19 cellular contexts compared by ENCODE assay signal in the genomic region with DNA sequence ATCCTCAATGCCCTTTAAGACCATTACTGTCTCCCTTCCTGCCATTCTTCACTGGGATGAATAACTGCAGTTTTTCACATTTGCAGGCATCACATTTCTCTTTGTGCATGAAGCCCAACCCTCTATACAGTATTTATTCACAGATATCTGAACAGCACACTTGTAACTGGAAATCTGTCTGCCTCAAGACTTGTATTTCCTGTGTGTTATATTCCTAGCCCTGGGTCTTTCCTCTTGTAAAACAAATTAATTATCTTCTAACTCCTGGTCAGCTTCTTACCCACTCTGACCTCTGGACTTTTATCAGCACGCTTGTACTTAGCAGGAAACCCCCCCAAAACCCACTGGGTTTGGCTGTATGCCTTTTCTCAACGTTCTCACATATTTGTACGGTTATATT. TPM values are rescaled to one million over a fixed set of nuclear protein-coding genes. Genes with fewer than 3 reads are reported as not detected.
DNase-seq lines count a peak whose midpoint lies in the region; ATAC-seq, FAIRE-seq and TF ChIP-seq lines count a peak whose summit lies in the region.
"Had no signal": no experiment of that assay in that cellular context is flagged by ENCODE, and none has a peak within 500 bp of the region (broad histone marks: within the 10 kb centered on the region; RNA-seq: fewer than 3 reads in every experiment).

No MANE protein-coding gene starts in this region.

- H3K23me2 ChIP-seq in H9 (ENCODE audit: insufficient read length, low read depth, low read length, poor library complexity, severe bottlenecking) = no peaks in the 10 kb centered on the region

- BruUV-seq in Caco-2 (replicated peaks; lab: Mats Ljungman, UMichigan) = no TSS peak
- BruUV-seq in GM12878 (replicated peaks; lab: Mats Ljungman, UMichigan) = no TSS peak

- no peaks in the 10 kb centered on the region for H3K36me3 ChIP-seq in Caco-2 (ENCODE audit: control insufficient read depth, insufficient read depth, low read length)
- H3K36me3 ChIP-seq in GM12878 (ENCODE audit: control insufficient read depth in 2 of 2, insufficient read depth in 2 of 2, low read length in 1 of 2) = no peaks in the 10 kb centered on the region
- H3K36me3 ChIP-seq: breast epithelium, upper lobe of left lung had no signal

- H2AFZ ChIP-seq in GM12878 (ENCODE audit: control insufficient read depth, low read depth, low read length) = no peak overlapping the region
- H2AFZ ChIP-seq in H9 (ENCODE audit: low read length) = no peak overlapping the region

- no peak for FAIRE-seq in GM12878 (lab: Jason Lieb, UNC)

- H3K36me3 Mint-ChIP-seq in Caco-2 (ENCODE audit: insufficient read depth, unreplicated experiment) (no peaks in the 10 kb centered on the region), H9 (ENCODE audit: insufficient read depth in 1 of 3, low read depth in 3 of 3) (peaks cover 0 to 3% (median 0%) of the 10 kb centered on the region in 3 experiments; a peak in 1 of 7 replicates)
- H3K36me3 Mint-ChIP-seq: CD8-positive, alpha-beta memory T cell; naive B cell had no signal

- CTCF ChIA-PET in Caco-2 (lab: Charles Lee) (interaction anchor here (0.6 kb wide), 1 partner anchor 1806 kb away, joined by 5 read pairs; no protein-coding TSS in a partner anchor), GM12878 (lab: Yijun Ruan, JAX) (interaction anchor here (1.2 to 3.0 kb wide), 3 partner anchors 11 to 129 kb away, joined by 3 to 11 read pairs (median 3); no protein-coding TSS in a partner anchor)

- no peak for TF ChIP-seq POLR2A in GM12878 (IDR thresholded peaks at IDR 0.05; ENCODE audit: low read depth, low read length)

- H3T11ph ChIP-seq in H9 (ENCODE audit: low read length) = no peak overlapping the region

- no peak overlapping the region for H4K5ac ChIP-seq in H9 (ENCODE audit: insufficient read length, low read depth, low read length)

- H3K9me3 ChIP-seq in Caco-2 (no peaks in the 10 kb centered on the region), GM12878 (replicated peaks; ENCODE audit: control insufficient read depth, insufficient read depth, low read length) (no peaks in the 10 kb centered on the region; the same call in 2 of the 3 replicates), H9 (ENCODE audit: control insufficient read depth, low read depth, low read length) (no peaks in the 10 kb centered on the region)
- H3K9me3 ChIP-seq: breast epithelium, upper lobe of left lung had no signal

- no peak for TF ChIP-seq EP300 in GM12878 (IDR thresholded peaks at IDR 0.05; ENCODE audit: borderline replicate concordance in 1 of 2, control insufficient read depth in 1 of 2, low read depth in 2 of 2, low read length in 2 of 2)

- H3K27me3 Mint-ChIP-seq in Caco-2 (ENCODE audit: insufficient read depth, unreplicated experiment) (no peaks in the 10 kb centered on the region), H9 (ENCODE audit: low read depth) (peaks cover 5% of the 10 kb centered on the region; the same call in 1 of the 2 replicates)

- RAD21 ChIA-PET in GM12878 (lab: Charles Lee; ENCODE audit: unreplicated experiment) = no interaction called here

- H3K4me1 Mint-ChIP-seq in Caco-2 (ENCODE audit: low read depth, unreplicated experiment) = peaks cover 14% of the 10 kb centered on the region
- H3K4me1 Mint-ChIP-seq in H9 = no peaks in the 10 kb centered on the region
- H3K4me1 Mint-ChIP-seq: CD8-positive, alpha-beta memory T cell; naive B cell; stimulated activated naive CD8-positive, alpha-beta T cell treated with anti-CD3 and anti-CD28 coated beads, Interleukin-15, amount 100 ng/mL, for 72 hours had no signal

- no peak overlapping the region for H3K14ac ChIP-seq in H9 (ENCODE audit: insufficient read depth, low read length)

- ATAC-seq in GM12878 = peak; percentile 55
- ATAC-seq: HCT116; stimulated activated naive CD8-positive, alpha-beta T cell treated with anti-CD3 and anti-CD28 coated beads, Interleukin-15, amount 100 ng/mL, for 72 hours had no signal

- 45% methylated on average over 3 of the region's 3 CpGs for WGBS in GM12878 (ENCODE audit: insufficient coverage, insufficient replicate concordance, low lambda C conversion rate, missing lambda C conversion rate)
- WGBS in H9 (ENCODE audit: extremely low coverage, insufficient read length, low lambda C conversion rate) = no CpG with 5 or more reads among the region's 3 CpGs

- H2BK20ac ChIP-seq in H9 (ENCODE audit: low read depth, low read length, poor library complexity, severe bottlenecking) = no peak overlapping the region

- H3K4me2 ChIP-seq in GM12878 (ENCODE audit: control insufficient read depth, insufficient read depth) (no peak overlapping the region), H9 (ENCODE audit: insufficient read depth, insufficient read length, low read length) (no peak overlapping the region)

- no peak for TF ChIP-seq RAD21 in GM12878 (IDR thresholded peaks at IDR 0.05; ENCODE audit: insufficient read depth, low read depth, low read length)

- no peak overlapping the region for H2AK5ac ChIP-seq in H9 (ENCODE audit: insufficient read length, low read length)

- intact Hi-C loops in Caco-2 (cut with micrococcal nuclease; ENCODE audit: unreplicated experiment) (no loop called here), GM12878 (cut with micrococcal nuclease; ENCODE audit: unreplicated experiment) (no loop called here)

- H2BK12ac ChIP-seq in H9 (ENCODE audit: insufficient read length, low read depth, low read length) = no peak overlapping the region

- no peak overlapping the region for H3K4me3 Mint-ChIP-seq in Caco-2 (ENCODE audit: unreplicated experiment)
- no peak overlapping the region for H3K4me3 Mint-ChIP-seq in H9
- H3K4me3 Mint-ChIP-seq: CD8-positive, alpha-beta memory T cell; naive B cell; stimulated activated naive CD8-positive, alpha-beta T cell treated with anti-CD3 and anti-CD28 coated beads, Interleukin-15, amount 100 ng/mL, for 72 hours had no signal

- H4K8ac ChIP-seq in H9 (replicated peaks; ENCODE audit: insufficient read length, low read depth, low read length) = no peak overlapping the region

- H3K27me3 ChIP-seq in Caco-2 (replicated peaks; ENCODE audit: control insufficient read depth, insufficient read depth, low read length) = no peaks in the 10 kb centered on the region
- no peaks in the 10 kb centered on the region for H3K27me3 ChIP-seq in GM12878 (replicated peaks in 1 of 2; ENCODE audit: control insufficient read depth in 2 of 2, insufficient read depth in 2 of 2, low read length in 1 of 2)
- H3K27me3 ChIP-seq in H9 (ENCODE audit: insufficient read depth, low read length) = no peaks in the 10 kb centered on the region
- H3K27me3 ChIP-seq: breast epithelium, upper lobe of left lung had no signal

- TF ChIP-seq CTCF in Caco-2 (IDR thresholded peaks at IDR 0.05; ENCODE audit: insufficient read depth in 1 of 2, low read depth in 1 of 2, low read length in 1 of 2, severe bottlenecking in 1 of 2, unreplicated experiment in 1 of 2) (no peak), GM12878 (IDR thresholded peaks at IDR 0.05 in 2 of 3, conservative IDR thresholded peaks at IDR 0.05 in 1 of 3; ENCODE audit: control insufficient read depth in 2 of 3, extremely low read depth in 1 of 3, insufficient read depth in 1 of 3, low read depth in 3 of 3, low read length in 3 of 3) (no peak), H9 (conservative IDR thresholded peaks at IDR 0.05) (no peak)

- H3K9ac ChIP-seq in GM12878 (ENCODE audit: control insufficient read depth, insufficient read depth, low read length) (no peak overlapping the region), H9 (ENCODE audit: extremely low read depth, insufficient read length, low read length) (no peak overlapping the region)

- no peak overlapping the region for H3K18ac ChIP-seq in H9 (ENCODE audit: insufficient read length, low read depth, low read length)

- H2BK15ac ChIP-seq in H9 (ENCODE audit: low read depth, low read length) = no peak overlapping the region

- no peak overlapping the region for H4K91ac ChIP-seq in H9 (ENCODE audit: insufficient read length, low read depth, low read length)

- in situ Hi-C loops in GM12878 (cut with MboI) = no loop called here

- H3K4ac ChIP-seq in H9 (ENCODE audit: low read depth, low read length) = no peak overlapping the region

- no peaks in the 10 kb centered on the region for H3K9me3 Mint-ChIP-seq in Caco-2 (ENCODE audit: unreplicated experiment)
- peaks cover 0 to 7% of the 10 kb centered on the region in 2 experiments; a peak in 2 of 5 replicates for H3K9me3 Mint-ChIP-seq in H9
- H3K9me3 Mint-ChIP-seq: activated T-helper 2 cell treated with anti-CD3 and anti-CD28 coated beads, Interferon-gamma antibody, Interleukin-2, Interleukin-4, amounts not matched to agents 10 μg/mL and 5 μg/mL and 100 μg/mL, durations not matched to agents 14 hours and 24 hours and 36 hours; CD8-positive, alpha-beta memory T cell; naive B cell; stimulated activated naive CD8-positive, alpha-beta T cell treated with anti-CD3 and anti-CD28 coated beads, Interleukin-15, amount 100 ng/mL, for 72 hours had no signal

- H3K79me2 ChIP-seq in GM12878 (ENCODE audit: control insufficient read depth, insufficient read depth, low read length) = no peaks in the 10 kb centered on the region
- no peaks in the 10 kb centered on the region for H3K79me2 ChIP-seq in H9 (ENCODE audit: insufficient read depth, low read length)

- DNase-seq in Caco-2 (no peak), NCI-H2196 treated with DMSO at 0.1 percent for 48 hours (lab: John Stamatoyannopoulos, UW; ENCODE audit: unreplicated experiment) (peak; percentile 11), GM12878 (ENCODE audit: low read depth, low spot score) (no peak), left kidney (ENCODE audit: low read depth, low spot score) (peak; percentile 35), SK-N-DZ (ENCODE audit: low spot score) (no peak), cortex of kidney (lab: John Stamatoyannopoulos, UW) (no peak), H9 (no peak)
- no peak for DNase-seq in activated CD4-positive, CD25-positive, alpha-beta regulatory T cell (lab: John Stamatoyannopoulos, UW)
- DNase-seq: CD8-positive, alpha-beta memory T cell; naive B cell; NCI-H524; SHP77 treated with DMSO at 0.1 percent for 48 hours; stimulated activated naive CD8-positive, alpha-beta T cell treated with anti-CD3 and anti-CD28 coated beads, Interleukin-15, amount 100 ng/mL, for 72 hours had no signal

- POLR2A ChIA-PET in Caco-2 (lab: Charles Lee) (no interaction called here), GM12878 (lab: Charles Lee) (no interaction called here)

- H3K23ac ChIP-seq in H9 (ENCODE audit: insufficient read length, low read depth, low read length) = no peak overlapping the region

- peaks cover 10% of the 10 kb centered on the region; the same call in 1 of the 2 replicates for H3K4me1 ChIP-seq in Caco-2
- no peaks in the 10 kb centered on the region for H3K4me1 ChIP-seq in GM12878 (ENCODE audit: control insufficient read depth, insufficient read depth, low read length)
- no peaks in the 10 kb centered on the region for H3K4me1 ChIP-seq in H9 (ENCODE audit: insufficient read depth, low read length)

- H3K27ac Mint-ChIP-seq in Caco-2 (ENCODE audit: unreplicated experiment) (peak overlapping the region; percentile 62), H9 (no peak overlapping the region)
- H3K27ac Mint-ChIP-seq: activated T-helper 2 cell treated with anti-CD3 and anti-CD28 coated beads, Interferon-gamma antibody, Interleukin-2, Interleukin-4, amounts not matched to agents 10 μg/mL and 5 μg/mL and 100 μg/mL, durations not matched to agents 14 hours and 24 hours and 36 hours had no signal

- no peak overlapping the region for H3K27ac ChIP-seq in GM12878 (ENCODE audit: control insufficient read depth, insufficient read depth)
- H3K27ac ChIP-seq in H9 (ENCODE audit: insufficient read length, low read depth, low read length) = no peak overlapping the region
- H3K27ac ChIP-seq: breast epithelium, upper lobe of left lung had no signal

- no peak overlapping the region for H2BK120ac ChIP-seq in H9 (ENCODE audit: low read depth, low read length, poor library complexity, severe bottlenecking)

- H4K20me1 ChIP-seq in GM12878 (ENCODE audit: control insufficient read depth, insufficient read depth) (no peaks in the 10 kb centered on the region), H9 (ENCODE audit: control insufficient read depth, insufficient read depth, insufficient read length) (no peaks in the 10 kb centered on the region)

- no peak overlapping the region for H3K56ac ChIP-seq in H9 (ENCODE audit: insufficient read length, low read depth, low read length)

- no peak overlapping the region for H3K4me3 ChIP-seq in Caco-2 (ENCODE audit: low read depth, low read length)
- no peak overlapping the region for H3K4me3 ChIP-seq in GM12878
- H3K4me3 ChIP-seq: breast epithelium, upper lobe of left lung had no signal

- SMC1A ChIA-PET in GM12878 (lab: Charles Lee; ENCODE audit: uncharacterized antibody, unreplicated experiment) = interaction anchor here (1.1 to 1.8 kb wide), 3 partner anchors 25 to 40 kb away, joined by 3 to 4 read pairs (median 3); no protein-coding TSS in a partner anchor

- no peak overlapping the region for H2BK5ac ChIP-seq in H9 (ENCODE audit: insufficient read length, low read length)

- no peaks in the 10 kb centered on the region for H3K79me1 ChIP-seq in H9 (ENCODE audit: insufficient read depth, low read depth, low read length, poor library complexity, severe bottlenecking)

RNA-seq across cellular contexts. Expression of a gene that starts 2.0 kb away (rescaled TPM):
- total RNA-seq in Caco-2 (2022) = not detected in 2 replicates
- total RNA-seq in GM12878 (2013; cell fraction: nucleolus; rRNA removed) = not detected in 2 replicates
- not detected in 2 replicates for total RNA-seq in GM12878 (2014; rRNA removed)
- total RNA-seq in GM12878 (2014; rRNA removed; fragmentation: Illumina TruSeq; extraction: Trizol) = not detected in 2 replicates
- total RNA-seq in GM12878 (2021) = not detected in 2 replicates
- not detected for polyA plus RNA-seq in GM12878 (2011; ENCODE audit: low read depth)
- polyA plus RNA-seq in GM12878 (2011; rRNA removed) = not detected in 2 replicates
- not detected in 2 replicates for polyA plus RNA-seq in GM12878 (2011; cell fraction: cytosol; rRNA removed)
- not detected in 2 replicates for polyA plus RNA-seq in GM12878 (2011; cell fraction: nucleus; rRNA removed)
- not detected in 2 replicates for polyA plus RNA-seq in GM12878 (2012)
- not detected in 2 replicates for polyA plus RNA-seq in GM12878 (2014; fragmentation: Illumina TruSeq; extraction: Trizol)
- not detected for polyA plus RNA-seq in GM12878 (2014; fragmentation: Nextera tagmentation; extraction: Ambion mirVana)
- not detected in 2 replicates for polyA plus RNA-seq in GM12878 (2014; rRNA removed)
- polyA plus RNA-seq in GM12878 (2016; fragmentation: Nextera tagmentation; extraction: Ambion mirVana) = not detected
- polyA minus RNA-seq in GM12878 (2011; rRNA and poly(A)+ RNA removed) = not detected in 2 replicates
- not detected in 2 replicates for polyA minus RNA-seq in GM12878 (2011; cell fraction: cytosol; rRNA and poly(A)+ RNA removed)
- not detected in 2 replicates for polyA minus RNA-seq in GM12878 (2011; cell fraction: nucleus; rRNA and poly(A)+ RNA removed)
- not detected in 2 replicates for polyA plus RNA-seq in SK-N-DZ (2014; cell fraction: cytosol; rRNA removed)
- polyA plus RNA-seq in SK-N-DZ (2014; cell fraction: nucleus; rRNA removed) = not detected in 2 replicates
- not detected in 2 replicates for total RNA-seq in H9 (2021)
- total RNA-seq: activated T-helper 2 cell treated with anti-CD3 and anti-CD28 coated beads, Interferon-gamma antibody, Interleukin-2, Interleukin-4, amounts not matched to agents 10 μg/mL and 5 μg/mL and 100 μg/mL, durations not matched to agents 14 hours and 24 hours and 36 hours; breast epithelium; CD8-positive, alpha-beta memory T cell; lung microvascular endothelial cell; osteocyte; upper lobe of left lung had no signal
- polyA plus RNA-seq: CD8-positive, alpha-beta memory T cell had no signal

RNA-seq across cellular contexts. Expression of a gene that starts 41.0 kb away (rescaled TPM):
- total RNA-seq in Caco-2 (2022) = 38.1 and 38.4 TPM in 2 replicates
- 21.5 and 24.7 TPM in 2 replicates for total RNA-seq in GM12878 (2013; cell fraction: nucleolus; rRNA removed)
- total RNA-seq in GM12878 (2014; rRNA removed) = 12.7 and 13.9 TPM in 2 replicates
- 16.8 TPM in 2 replicates for total RNA-seq in GM12878 (2014; rRNA removed; fragmentation: Illumina TruSeq; extraction: Trizol)
- 15.6 and 20.3 TPM in 2 replicates for total RNA-seq in GM12878 (2021)
- 4.1 TPM for polyA plus RNA-seq in GM12878 (2011; ENCODE audit: low read depth)
- 22.3 and 27.2 TPM in 2 replicates for polyA plus RNA-seq in GM12878 (2011; rRNA removed)
- polyA plus RNA-seq in GM12878 (2011; cell fraction: cytosol; rRNA removed) = 17.6 and 18.3 TPM in 2 replicates
- 50.2 and 52.5 TPM in 2 replicates for polyA plus RNA-seq in GM12878 (2011; cell fraction: nucleus; rRNA removed)
- polyA plus RNA-seq in GM12878 (2012) = 7.0 and 7.8 TPM in 2 replicates
- 28.1 and 29.2 TPM in 2 replicates for polyA plus RNA-seq in GM12878 (2014; fragmentation: Illumina TruSeq; extraction: Trizol)
- polyA plus RNA-seq in GM12878 (2014; fragmentation: Nextera tagmentation; extraction: Ambion mirVana) = 1 to 10 TPM; 8.8 to 9.2 TPM
- 14.8 and 15.0 TPM in 2 replicates for polyA plus RNA-seq in GM12878 (2014; rRNA removed)
- 10 to 100 TPM; 20.3 to 22.5 TPM for polyA plus RNA-seq in GM12878 (2016; fragmentation: Nextera tagmentation; extraction: Ambion mirVana)
- polyA minus RNA-seq in GM12878 (2011; rRNA and poly(A)+ RNA removed) = 17.8 and 18.1 TPM in 2 replicates
- 6.0 and 10.1 TPM in 2 replicates for polyA minus RNA-seq in GM12878 (2011; cell fraction: cytosol; rRNA and poly(A)+ RNA removed)
- 31.4 and 53.8 TPM in 2 replicates for polyA minus RNA-seq in GM12878 (2011; cell fraction: nucleus; rRNA and poly(A)+ RNA removed)
- 5.4 TPM in 2 replicates for polyA plus RNA-seq in SK-N-DZ (2014; cell fraction: cytosol; rRNA removed)
- 7.5 and 15.7 TPM in 2 replicates for polyA plus RNA-seq in SK-N-DZ (2014; cell fraction: nucleus; rRNA removed)
- total RNA-seq in H9 (2021) = 11.0 and 11.3 TPM in 2 replicates

Comparison
In these comparisons a context has a peak if more than half of its experiments do, and no peak if none do; other contexts are left out.
1. DNase-seq: peak in NCI-H2196 treated with DMSO at 0.1 percent for 48 hours (single experiment) and left kidney (single experiment); none in Caco-2 (0 of 2), GM12878 (single experiment), SK-N-DZ (single experiment), activated CD4-positive, CD25-positive, alpha-beta regulatory T cell (0 of 4), cortex of kidney (single experiment) and H9 (single experiment).